Comparison of ENCODE assay signal across 8 cellular contexts in the genomic region with DNA sequence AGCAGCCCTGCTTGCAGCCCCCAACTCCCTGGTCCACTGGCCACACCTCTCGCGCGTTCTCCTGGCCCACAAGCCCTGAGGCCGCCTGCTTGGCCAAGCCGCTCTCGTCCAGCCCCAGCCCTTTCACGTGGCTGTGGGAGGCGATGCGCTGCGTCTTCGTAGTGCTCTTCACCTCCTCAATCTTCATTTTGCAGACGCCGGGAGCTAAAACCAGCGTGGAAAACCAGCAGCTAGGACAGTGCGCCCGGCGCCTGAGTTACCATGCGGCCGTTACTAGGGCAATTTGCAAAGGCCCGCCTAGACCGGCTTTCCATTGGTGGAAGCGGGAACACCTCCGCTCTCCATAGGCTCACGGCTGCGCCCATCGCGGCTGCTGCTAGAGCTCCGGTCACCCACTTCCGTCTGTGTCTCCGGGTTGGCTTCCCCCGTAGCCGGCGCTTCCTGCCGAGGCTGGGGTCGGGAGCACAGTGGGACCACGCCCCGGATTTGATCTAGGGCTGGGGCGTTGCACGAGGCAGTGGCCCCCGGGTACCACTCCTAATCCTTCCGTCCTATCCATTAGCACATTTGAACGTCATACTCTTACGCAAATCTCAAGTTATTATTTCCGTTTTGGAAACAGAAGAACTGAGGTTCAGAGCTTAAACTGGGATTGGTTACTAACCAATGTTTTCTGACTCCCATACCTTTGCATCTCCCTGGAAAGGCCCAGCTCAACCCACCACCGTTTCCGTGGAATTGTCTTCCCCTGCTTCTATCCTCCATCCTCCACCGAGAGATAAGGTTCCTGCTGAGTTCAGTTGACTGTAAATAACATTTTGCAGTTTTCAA. TPM values are rescaled to one million over a fixed set of nuclear protein-coding genes. Genes with fewer than 3 reads are reported as not detected.
A peak's percentile ranks its signal among the peaks of the same experiment; 100 is the strongest.
DNase-seq lines count a peak whose midpoint lies in the region; ATAC-seq and TF ChIP-seq lines count a peak whose summit lies in the region.

A gene (minus strand): TSS at position 275 of the 831 bp plus-strand sequence. CDS start 88 bp downstream, at position 187.

- intact Hi-C loops in breast epithelium (cut with DNase I; ENCODE audit: low total_unique reads) = no loop called here

- no peak for TF ChIP-seq POLR2A in breast epithelium (IDR thresholded peaks at IDR 0.05)

- ATAC-seq in GM18870 (IDR thresholded peaks at IDR 0.05; ENCODE audit: unreplicated experiment) = peak; percentile 96
- peak; percentile 99 for ATAC-seq in HG03135 (IDR thresholded peaks at IDR 0.05; ENCODE audit: unreplicated experiment)

- TF ChIP-seq CTCF in VCaP (conservative IDR thresholded peaks at IDR 0.05) (no peak), breast epithelium (IDR thresholded peaks at IDR 0.05) (no peak)

- H3K9me3 ChIP-seq in breast epithelium = no peaks in the 10 kb centered on the region
- H3K9me3 ChIP-seq in iPS-18c (ENCODE audit: control insufficient read depth, insufficient read depth, low read length) = no peaks in the 10 kb centered on the region

- H3K27me3 ChIP-seq in ACC112 (ENCODE audit: insufficient read depth, low read length) (no peaks in the 10 kb centered on the region), breast epithelium (no peaks in the 10 kb centered on the region)

- H2AFZ ChIP-seq in ACC112 (ENCODE audit: low read length, unreplicated experiment) = peak within 1 kb of the TSS; percentile 94

- H3K79me2 ChIP-seq in ACC112 (ENCODE audit: control insufficient read depth, insufficient read depth, low read length, unreplicated experiment) = peaks cover 24% of the 10 kb centered on the region

- H3K27ac ChIP-seq in ACC112 (ENCODE audit: low read depth, low read length) (peak within 1 kb of the TSS; percentile 85), VCaP (peak within 1 kb of the TSS; percentile 82), breast epithelium (peak within 1 kb of the TSS; percentile 72 to 85), skin epidermis (peak within 1 kb of the TSS; percentile 48 to 93 (median 84))

- DNase-seq in NCI-H2196 treated with DMSO at 0.1 percent for 48 hours (lab: John Stamatoyannopoulos, UW; ENCODE audit: unreplicated experiment) = peak; percentile 99
- DNase-seq in breast epithelium (ENCODE audit: low spot score in 2 of 2) = peak; percentile 95 to 97

- H3K4me3 ChIP-seq in ACC112 (ENCODE audit: low read depth, low read length) (peak within 1 kb of the TSS; percentile 98), breast epithelium (peak within 1 kb of the TSS; percentile 77 to 87 (median 84)), iPS-18c (ENCODE audit: insufficient read depth, low read depth, low read length) (peak within 1 kb of the TSS; percentile 100), skin epidermis (peak within 1 kb of the TSS; percentile 80 to 92 (median 86))

- H3K4me1 ChIP-seq in ACC112 (ENCODE audit: control insufficient read depth, insufficient read depth, low read length, unreplicated experiment) (peaks cover 10% of the 10 kb centered on the region), breast epithelium (peaks cover 0 to 6% of the 10 kb centered on the region in 2 donors)

- H3K36me3 ChIP-seq in ACC112 (ENCODE audit: insufficient read depth, low read length) (peaks cover 4% of the 10 kb centered on the region; the same call in 1 of the 2 replicates), breast epithelium (no peaks in the 10 kb centered on the region)

RNA-seq across cellular contexts. Expression of the gene that starts here (rescaled TPM):
- total RNA-seq in breast epithelium = 10 to 100 TPM; 17.8 to 50.5 (median 36.0) TPM

Comparison
In these comparisons a context has a peak if more than half of its experiments do, and no peak if none do; other contexts are left out.
1. Peak in every context shown above with its lines: DNase-seq, ATAC-seq, H3K4me3 ChIP-seq and H3K27ac ChIP-seq.